In genomic region chr1:248906741-248907661, GRCh38 we compare ENCODE assay signal across 8 cellular contexts. TPM values are rescaled to one million over a fixed set of nuclear protein-coding genes. Genes with fewer than 3 reads are reported as not detected.
DNase-seq lines count a peak whose midpoint lies in the region; ATAC-seq and TF ChIP-seq lines count a peak whose summit lies in the region.

No MANE protein-coding gene starts in this region.

- H3K4me3 ChIP-seq in BE2C (ENCODE audit: low read depth, low read length): peak overlapping the region; percentile 71
- H3K4me3 ChIP-seq in right lobe of liver: peak overlapping the region; percentile 47 to 78 (median 70)
- peak overlapping the region; percentile 43 to 90 (median 78) for H3K4me3 ChIP-seq in tibial nerve

- H3K9me3 Mint-ChIP-seq in MCF 10A (ENCODE audit: unreplicated experiment): no peaks in the 10 kb centered on the region

- ATAC-seq in GM19452 (IDR thresholded peaks at IDR 0.05; ENCODE audit: unreplicated experiment) (peak; percentile 19), HG03520 (IDR thresholded peaks at IDR 0.05; ENCODE audit: unreplicated experiment) (peak; percentile 4), right lobe of liver (peak in 1 of 4 donors; percentile 23)

- H3K27me3 ChIP-seq in BE2C: no peaks in the 10 kb centered on the region; the same call in 1 of the 2 replicates
- H3K27me3 ChIP-seq in right lobe of liver: no peaks in the 10 kb centered on the region
- no peaks in the 10 kb centered on the region for H3K27me3 ChIP-seq in tibial nerve

- no peak for TF ChIP-seq POLR2A in right lobe of liver (IDR thresholded peaks at IDR 0.05)
- TF ChIP-seq POLR2A in tibial nerve (IDR thresholded peaks at IDR 0.05): no peak

- TF ChIP-seq EP300 in tibial nerve (IDR thresholded peaks at IDR 0.05): no peak

- peaks cover 27% of the 10 kb centered on the region for H3K4me1 Mint-ChIP-seq in MCF 10A (ENCODE audit: insufficient read depth, unreplicated experiment)

- peak overlapping the region; percentile 91 for H3K27ac Mint-ChIP-seq in MCF 10A (ENCODE audit: low read depth, unreplicated experiment)

- TF ChIP-seq CTCF in BE2C (IDR thresholded peaks at IDR 0.05; ENCODE audit: low read depth, low read length) (no peak), MCF 10A (IDR thresholded peaks at IDR 0.05; ENCODE audit: unreplicated experiment) (no peak), right lobe of liver (IDR thresholded peaks at IDR 0.05) (no peak), tibial nerve (IDR thresholded peaks at IDR 0.05) (no peak)

- intact Hi-C loops in MCF 10A (cut with micrococcal nuclease): loop anchor here (1.0 kb wide), 4 partner anchors 17 to 81 kb away; no protein-coding TSS in a partner anchor
- intact Hi-C loops in right lobe of liver (cut with DNase I): no loop called here

- no peak for DNase-seq in BE2C
- DNase-seq in MCF 10A (ENCODE audit: unreplicated experiment): no peak
- DNase-seq in right lobe of liver: no peak
- no peak for DNase-seq in tibial nerve (ENCODE audit: low spot score in 2 of 2)
- no peak for DNase-seq in central memory CD4-positive, alpha-beta T cell
- DNase-seq in stimulated activated CD4-positive, alpha-beta T cell treated with anti-CD3 and anti-CD28 coated beads, Interleukin-4, amount 100 ng/mL, for 4 hours: no peak

- CTCF ChIA-PET in MCF 10A (lab: Yijun Ruan, JAX): interaction anchor here (0.6 to 2.0 kb wide), 5 partner anchors 8 to 210 kb away, joined by 3 to 5 read pairs (median 4); no protein-coding TSS in a partner anchor

- H3K4me3 Mint-ChIP-seq in MCF 10A (ENCODE audit: unreplicated experiment): peak overlapping the region; percentile 89

- peak overlapping the region; percentile 40 to 74 (median 51) for H3K27ac ChIP-seq in right lobe of liver
- peak overlapping the region; percentile 78 to 95 (median 90) for H3K27ac ChIP-seq in tibial nerve

- POLR2A ChIA-PET in MCF 10A (lab: Yijun Ruan, JAX): interaction anchor here (0.7 to 2.7 kb wide), 6 partner anchors 34 to 355 kb away, joined by 3 to 41 read pairs (median 10); partner anchors contain the start of genes SH3BP5L, ZNF672 and ZNF692

- 23% methylated on average over 16 of the region's 19 CpGs for WGBS in right lobe of liver (ENCODE audit: insufficient coverage, low coverage, low lambda C conversion rate, missing lambda C conversion rate)
- 17 to 19% methylated on average over 19 of the region's 19 CpGs for WGBS in tibial nerve, 2 donors

- peaks cover 10% of the 10 kb centered on the region for H3K36me3 Mint-ChIP-seq in MCF 10A (ENCODE audit: insufficient read depth, unreplicated experiment)

- H3K4me1 ChIP-seq in BE2C (peaks cover 3% of the 10 kb centered on the region; the same call in 1 of the 2 replicates), right lobe of liver (peaks cover 0 to 10% (median 3%) of the 10 kb centered on the region in 4 donors), tibial nerve (peaks cover 0 to 21% (median 4%) of the 10 kb centered on the region in 4 donors)

- H3K27me3 Mint-ChIP-seq in MCF 10A (ENCODE audit: insufficient read depth, unreplicated experiment): peaks cover 32% of the 10 kb centered on the region

- H3K36me3 ChIP-seq in BE2C (no peaks in the 10 kb centered on the region), right lobe of liver (no peaks in the 10 kb centered on the region), tibial nerve (peaks cover 0 to 4% (median 0%) of the 10 kb centered on the region in 3 donors)

- H3K9me3 ChIP-seq in BE2C (no peaks in the 10 kb centered on the region), right lobe of liver (no peaks in the 10 kb centered on the region), tibial nerve (peaks cover 0 to 3% (median 0%) of the 10 kb centered on the region in 4 donors)

- BruUV-seq in MCF 10A (replicated peaks; lab: Mats Ljungman, UMichigan): TSS peak; percentile 84

RNA-seq across cellular contexts. Expression of gene PGBD2, which starts 1.0 kb away (rescaled TPM):
- 4.1 TPM for polyA plus RNA-seq in BE2C (2012; ENCODE audit: insufficient read depth, insufficient read length, low read depth)
- total RNA-seq in MCF 10A (2022) (5.2 and 5.9 TPM in 2 replicates), right lobe of liver (1 to 10 TPM; 2.5 to 4.1 (median 4.0) TPM), tibial nerve (1 to 10 TPM; 3.3 to 7.3 (median 5.4) TPM)

RNA-seq across cellular contexts. Expression of gene ZNF692, which starts 48.1 kb away (rescaled TPM):
- polyA plus RNA-seq in BE2C (2012; ENCODE audit: insufficient read depth, insufficient read length, low read depth): 68.6 TPM
- total RNA-seq in MCF 10A (2022) (88.8 and 103 TPM in 2 replicates), right lobe of liver (10 to 100 TPM; 12.2 to 18.3 (median 16.7) TPM), tibial nerve (100 to 1,000 TPM in 1 of 4 donors, 10 to 100 TPM in 3; 40.8 to 118 (median 68.5) TPM)
